Comparison of ENCODE assay signal across 8 cellular contexts in genomic region chr5:140108093-140109049, GRCh38. TPM values are rescaled to one million over a fixed set of nuclear protein-coding genes. Genes with fewer than 3 reads are reported as not detected.
DNase-seq lines count a peak whose midpoint lies in the region; TF ChIP-seq lines count a peak whose summit lies in the region.

No MANE protein-coding gene starts in this region.

- POLR2A ChIA-PET in HEK293T (lab: Yijun Ruan, JAX): interaction anchor here (0.5 to 3.7 kb wide), 23 partner anchors 8 to 100 kb away, joined by 3 to 20 read pairs (median 4); partner anchors contain the start of gene NRG2

- TF ChIP-seq POLR2A in uterus (IDR thresholded peaks at IDR 0.05): no peak

- H3K36me3 ChIP-seq in mucosa of stomach (ENCODE audit: control insufficient read depth, insufficient read depth, low read length) (no peaks in the 10 kb centered on the region), uterus (no peaks in the 10 kb centered on the region)

- no peak for TF ChIP-seq CTCF in VCaP (conservative IDR thresholded peaks at IDR 0.05)
- TF ChIP-seq CTCF in uterus (IDR thresholded peaks at IDR 0.05): no peak

- intact Hi-C loops in uterus (cut with DNase I; ENCODE audit: low total_unique reads): no loop called here

- CTCF ChIA-PET in HEK293T (lab: Yijun Ruan, JAX): interaction anchor here (1.3 to 1.4 kb wide), 2 partner anchors 36 kb away, joined by 3 to 4 read pairs; no protein-coding TSS in a partner anchor

- peaks cover 13% of the 10 kb centered on the region for H3K27me3 ChIP-seq in mucosa of stomach (ENCODE audit: control insufficient read depth, insufficient read depth, low read length)
- H3K27me3 ChIP-seq in uterus: no peaks in the 10 kb centered on the region

- H3K4me3 ChIP-seq in mucosa of stomach (ENCODE audit: low read length) (peak overlapping the region; percentile 44), uterus (peak overlapping the region; percentile 62 to 75)

- H3K27ac ChIP-seq in VCaP (peak overlapping the region; percentile 97), uterus (peak overlapping the region; percentile 93 to 97)

- H3K9me3 ChIP-seq in mucosa of stomach (ENCODE audit: control insufficient read depth, low read length): no peaks in the 10 kb centered on the region
- no peaks in the 10 kb centered on the region for H3K9me3 ChIP-seq in uterus

- H3K9ac ChIP-seq in mucosa of stomach (ENCODE audit: low read length): peak overlapping the region; percentile 83

- H3K4me1 ChIP-seq in mucosa of stomach (ENCODE audit: control insufficient read depth, insufficient read depth, low read length) (peaks cover 31% of the 10 kb centered on the region), uterus (peaks cover 3 to 5% of the 10 kb centered on the region in 2 donors)

- peak in 8 of 14 donors; percentile 24 to 71 (median 52) for DNase-seq in C1 segment of cervical spinal cord (lab: John Stamatoyannopoulos, UW)
- DNase-seq in HEK293T (ENCODE audit: extremely low spot score): peak; percentile 28
- DNase-seq in effector CD4-positive, alpha-beta T cell: peak; percentile 16
- peak in 1 of 2 donors; percentile 33 for DNase-seq in uterus
- DNase-seq in NCI-H2196 (lab: John Stamatoyannopoulos, UW; ENCODE audit: unreplicated experiment): no peak
- DNase-seq in NCI-H1048 (lab: John Stamatoyannopoulos, UW): no peak

TF ChIP-seq in HEK293T, 16 proteins besides CTCF, POLR2A, EP300 and RAD21:
- TF ChIP-seq L3MBTL2 (conservative IDR thresholded peaks at IDR 0.05) (0 out of 2 replicates have a peak, but pooled peaks have one; percentile 18), TARDBP (IDR thresholded peaks at IDR 0.05) (no peak), SP1 (IDR thresholded peaks at IDR 0.05) (no peak)

RNA-seq across cellular contexts. Expression of gene PURA, which starts 5.5 kb away (rescaled TPM):
- 10 to 100 TPM; 16.1 to 48.9 (median 22.2) TPM for total RNA-seq in uterus

RNA-seq across cellular contexts. Expression of gene IGIP, which starts 17.4 kb away (rescaled TPM):
- total RNA-seq in uterus: 10 to 100 TPM; 17.8 to 33.5 (median 31.2) TPM

Comparison
In these comparisons a context has a peak if more than half of its experiments do, and no peak if none do; other contexts are left out.
1. DNase-seq: peak in C1 segment of cervical spinal cord (8 of 14), HEK293T (single experiment) and effector CD4-positive, alpha-beta T cell (single experiment); none in NCI-H2196 (single experiment) and NCI-H1048 (single experiment).